Comparison of ENCODE assay signal across 19 cellular contexts in genomic region chr7:149869867-149870266, GRCh38. TPM values are rescaled to one million over a fixed set of nuclear protein-coding genes. Genes with fewer than 3 reads are reported as not detected.
DNase-seq lines count a peak whose midpoint lies in the region; ATAC-seq, FAIRE-seq and TF ChIP-seq lines count a peak whose summit lies in the region.
"Had no signal": no experiment of that assay in that cellular context is flagged by ENCODE, and none has a peak within 500 bp of the region (broad histone marks: within the 10 kb centered on the region; RNA-seq: fewer than 3 reads in every experiment).

No MANE protein-coding gene starts in this region.

- no peak for ATAC-seq in HG03342 (IDR thresholded peaks at IDR 0.05; ENCODE audit: unreplicated experiment)
- ATAC-seq: upper lobe of right lung had no signal

- peak overlapping the region; percentile 36 for H3K4me3 Mint-ChIP-seq in activated T-cell treated with anti-CD3 and anti-CD28 coated beads, Interleukin-2, amount 50 U/mL, for 24 hours

- peaks cover 42 to 99% (median 90%) of the 10 kb centered on the region in 6 donors for H3K4me1 ChIP-seq in spleen
- peaks cover 0 to 4% of the 10 kb centered on the region in 2 donors for H3K4me1 ChIP-seq in uterus

- peaks cover 49% of the 10 kb centered on the region for H3K36me3 Mint-ChIP-seq in activated T-cell treated with anti-CD3 and anti-CD28 coated beads, Interleukin-2, amount 50 U/mL, for 24 hours (ENCODE audit: low read depth)

- H3K27ac Mint-ChIP-seq in activated T-cell treated with anti-CD3 and anti-CD28 coated beads, Interleukin-2, amount 50 U/mL, for 24 hours: peak overlapping the region; percentile 91
- H3K27ac Mint-ChIP-seq: nephron had no signal

- H3K27ac ChIP-seq in spleen (peak overlapping the region in 7 of 8 donors; percentile 20 to 83 (median 62)), uterus (no peak overlapping the region)
- H3K27ac ChIP-seq: sigmoid colon, upper lobe of right lung had no signal

- no peaks in the 10 kb centered on the region for H3K27me3 Mint-ChIP-seq in activated T-cell treated with anti-CD3 and anti-CD28 coated beads, Interleukin-2, amount 50 U/mL, for 24 hours

- peak; percentile 66 for FAIRE-seq in bronchial epithelial cell (lab: Jason Lieb, UNC)
- FAIRE-seq: frontal cortex, kidney had no signal

- intact Hi-C loops in spleen (cut with DNase I; ENCODE audit: low total_unique reads) (no loop called here), uterus (cut with DNase I; ENCODE audit: low total_unique reads) (loop anchor here (10.0 kb wide), 1 partner anchor 1355 kb away; the partner anchor contains the start of gene ABCF2)

- TF ChIP-seq POLR2A in spleen (IDR thresholded peaks at IDR 0.05) (no peak), uterus (IDR thresholded peaks at IDR 0.05) (no peak)

- WGBS in spleen, 5 donors: 11 to 53% (median 29%) methylated on average over 6 of the region's 6 CpGs

- no peak for DNase-seq in activated T-cell treated with anti-CD3 and anti-CD28 coated beads, Interleukin-2, amount 50 U/mL, for 24 hours
- no peak for DNase-seq in activated T-cell treated with anti-CD3 and anti-CD28 coated beads, Interleukin-2, amount 50 U/mL, for 1 hour
- DNase-seq in T-helper 9 cell: peak; percentile 30
- DNase-seq in bronchial epithelial cell (ENCODE audit: low read depth): no peak
- no peak for DNase-seq in spleen
- no peak for DNase-seq in uterus
- no peak for DNase-seq in SK-N-DZ (ENCODE audit: low spot score)
- DNase-seq: activated CD4-positive, CD25-positive, alpha-beta regulatory T cell; DMS53; HCEC 1CT; kidney; NCI-H187; NCI-H82; Right ventricle myocardium superior; sigmoid colon; upper lobe of right lung had no signal

- no peak for TF ChIP-seq CTCF in bronchial epithelial cell (IDR thresholded peaks at IDR 0.05; ENCODE audit: insufficient read depth, low read length, severe bottlenecking)
- no peak for TF ChIP-seq CTCF in spleen (IDR thresholded peaks at IDR 0.05 in 8 of 11, conservative IDR thresholded peaks at IDR 0.05 in 3 of 11)
- no peak for TF ChIP-seq CTCF in uterus (IDR thresholded peaks at IDR 0.05)

- no peaks in the 10 kb centered on the region for H3K27me3 ChIP-seq in bronchial epithelial cell (ENCODE audit: control insufficient read depth, insufficient read depth, low read length)
- H3K27me3 ChIP-seq in spleen (replicated peaks in 1 of 7): peaks cover 0 to 15% (median 0%) of the 10 kb centered on the region in 7 donors
- no peaks in the 10 kb centered on the region for H3K27me3 ChIP-seq in uterus
- H3K27me3 ChIP-seq: sigmoid colon, upper lobe of right lung had no signal

- no peaks in the 10 kb centered on the region for H3K9me3 ChIP-seq in spleen
- H3K9me3 ChIP-seq in uterus: no peaks in the 10 kb centered on the region
- H3K9me3 ChIP-seq: sigmoid colon, upper lobe of right lung had no signal

- H3K36me3 ChIP-seq in bronchial epithelial cell (ENCODE audit: control insufficient read depth, insufficient read depth, low read length) (no peaks in the 10 kb centered on the region), spleen (peaks cover 0 to 20% (median 2%) of the 10 kb centered on the region in 6 donors), uterus (no peaks in the 10 kb centered on the region)

- peaks cover 88% of the 10 kb centered on the region for H3K4me1 Mint-ChIP-seq in activated T-cell treated with anti-CD3 and anti-CD28 coated beads, Interleukin-2, amount 50 U/mL, for 24 hours (ENCODE audit: low read depth)

- H3K4me3 ChIP-seq in bronchial epithelial cell (ENCODE audit: low read depth, low read length) (no peak overlapping the region), spleen (no peak overlapping the region), uterus (no peak overlapping the region)
- H3K4me3 ChIP-seq: sigmoid colon, upper lobe of right lung had no signal

- no peaks in the 10 kb centered on the region for H3K9me3 Mint-ChIP-seq in activated T-cell treated with anti-CD3 and anti-CD28 coated beads, Interleukin-2, amount 50 U/mL, for 24 hours
- H3K9me3 Mint-ChIP-seq: nephron had no signal

RNA-seq across cellular contexts. Expression of gene ATP6V0E2, which starts 3.9 kb away (rescaled TPM):
- total RNA-seq in bronchial epithelial cell (1.6 and 2.6 TPM in 2 replicates), spleen (10 to 100 TPM; 19.3 to 33.3 (median 28.0) TPM), uterus (10 to 100 TPM in 2 of 4 donors, 1 to 10 TPM in 2; 2.6 to 22.5 (median 10.1) TPM)
- 10 to 100 TPM; 23.0 to 35.4 (median 33.4) TPM for polyA plus RNA-seq in spleen
- polyA plus RNA-seq in SK-N-DZ (2014; cell fraction: cytosol; rRNA removed): 106 and 127 TPM in 2 replicates
- polyA plus RNA-seq in SK-N-DZ (2014; cell fraction: nucleus; rRNA removed): 101 and 119 TPM in 2 replicates

RNA-seq across cellular contexts. Expression of gene ZNF862, which starts 31.7 kb away (rescaled TPM):
- 5.0 and 8.7 TPM in 2 replicates for total RNA-seq in bronchial epithelial cell
- 10 to 100 TPM; 19.0 to 39.8 (median 30.2) TPM for total RNA-seq in spleen
- 1 to 10 TPM; 4.4 to 9.9 (median 6.0) TPM for polyA plus RNA-seq in spleen
- total RNA-seq in uterus: 10 to 100 TPM in 2 of 4 donors, 1 to 10 TPM in 2; 1.8 to 39.4 (median 14.6) TPM
- 2.1 and 6.1 TPM in 2 replicates for polyA plus RNA-seq in SK-N-DZ (2014; cell fraction: cytosol; rRNA removed)
- 4.3 and 10.7 TPM in 2 replicates for polyA plus RNA-seq in SK-N-DZ (2014; cell fraction: nucleus; rRNA removed)

Comparison
In these comparisons a context has a peak if more than half of its experiments do, and no peak if none do; other contexts are left out.
1. H3K27ac ChIP-seq: peak in spleen (7 of 8); none in uterus (0 of 2).